8 cellular contexts compared by ENCODE assay signal in the genomic region with DNA sequence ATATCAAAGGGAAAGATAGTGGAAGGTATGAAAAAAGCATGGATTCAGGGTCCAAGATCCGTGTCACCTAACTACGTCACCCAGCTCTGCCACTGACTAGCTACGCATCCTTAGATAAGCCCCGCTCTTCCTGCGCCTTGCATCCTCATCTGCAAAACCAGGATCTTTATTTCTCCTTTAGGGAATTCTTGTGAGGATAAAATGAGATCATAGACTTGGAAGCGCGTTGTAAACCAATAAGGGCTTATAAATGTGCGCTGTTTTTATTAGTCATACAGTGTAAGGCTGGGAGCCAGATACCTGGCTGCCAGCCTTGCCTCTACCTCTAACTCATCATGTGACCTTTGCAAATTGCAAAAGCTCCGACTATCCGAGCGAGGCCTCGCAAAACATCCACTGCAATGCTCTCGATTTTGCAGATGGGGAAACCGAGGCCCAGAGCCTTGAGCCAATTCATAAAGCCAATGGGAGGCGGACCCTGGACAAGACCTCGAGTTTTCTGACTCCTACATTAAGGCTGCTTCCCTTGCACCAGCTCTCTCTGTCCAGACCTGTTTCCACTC. TPM values are rescaled to one million over a fixed set of nuclear protein-coding genes. Genes with fewer than 3 reads are reported as not detected.
A peak's percentile ranks its signal among the peaks of the same experiment; 100 is the strongest.
DNase-seq lines count a peak whose midpoint lies in the region; ATAC-seq, FAIRE-seq and TF ChIP-seq lines count a peak whose summit lies in the region.

No MANE protein-coding gene starts in this region.

- H3K27me3 ChIP-seq in OCI-LY3 (ENCODE audit: low read depth, low read length) (peaks cover 4% of the 10 kb centered on the region; the same call in 1 of the 2 replicates), bronchial epithelial cell (ENCODE audit: control insufficient read depth, insufficient read depth, low read length) (no peaks in the 10 kb centered on the region), lower lobe of right lung (ENCODE audit: low read depth) (no peaks in the 10 kb centered on the region), tibial artery (no peaks in the 10 kb centered on the region)

- TF ChIP-seq CTCF in OCI-LY3 (IDR thresholded peaks at IDR 0.05; ENCODE audit: low read depth, low read length) (no peak), bronchial epithelial cell (IDR thresholded peaks at IDR 0.05; ENCODE audit: insufficient read depth, low read length, severe bottlenecking) (no peak), lower lobe of right lung (IDR thresholded peaks at IDR 0.05) (no peak), tibial artery (IDR thresholded peaks at IDR 0.05) (no peak)

- intact Hi-C loops in lower lobe of right lung (cut with DNase I) (no loop called here), tibial artery (cut with DNase I; ENCODE audit: low total_unique reads) (no loop called here)

- H4K20me1 ChIP-seq in OCI-LY3 (ENCODE audit: insufficient read depth, low read length), result peaks cover 34% of the 10 kb centered on the region

- no peak for TF ChIP-seq POLR2A in GM18505 (IDR thresholded peaks at IDR 0.05; ENCODE audit: borderline replicate concordance, extremely low read depth, insufficient read depth, insufficient read length)

- DNase-seq in NCI-H1417 (lab: John Stamatoyannopoulos, UW) (peak in 2 of 3 experiments; percentile 66 to 74), NCI-H1417 treated with DMSO at 0.1 percent for 48 hours (lab: John Stamatoyannopoulos, UW) (no peak), bronchial epithelial cell (ENCODE audit: low read depth) (peak; percentile 88), lower lobe of right lung (no peak), tibial artery (no peak)

- no peak overlapping the region for H2AFZ ChIP-seq in OCI-LY3 (ENCODE audit: low read depth, low read length)

- H3K4me3 ChIP-seq in OCI-LY3 (ENCODE audit: low read length) (peak overlapping the region; percentile 89), bronchial epithelial cell (ENCODE audit: low read depth, low read length) (peak overlapping the region; percentile 82), lower lobe of right lung (peak overlapping the region; percentile 96), tibial artery (peak overlapping the region; percentile 85 to 95)

- ATAC-seq in lower lobe of right lung (peak in 1 of 2 donors; percentile 18), HG02884 (IDR thresholded peaks at IDR 0.05; ENCODE audit: unreplicated experiment) (no peak), GM18505 (IDR thresholded peaks at IDR 0.05; ENCODE audit: unreplicated experiment) (no peak)

- H3K27ac ChIP-seq in OCI-LY3 (ENCODE audit: low read length), result peak overlapping the region; percentile 89
- H3K27ac ChIP-seq in lower lobe of right lung, result peak overlapping the region; percentile 91
- H3K27ac ChIP-seq in tibial artery, result peak overlapping the region; percentile 94 to 95

- H3K9ac ChIP-seq in OCI-LY3 (ENCODE audit: low read length), result peak overlapping the region; percentile 87

- no peak for FAIRE-seq in bronchial epithelial cell (lab: Jason Lieb, UNC)

- H3K79me2 ChIP-seq in OCI-LY3 (ENCODE audit: low read length), result peaks cover 44% of the 10 kb centered on the region

- peak overlapping the region; percentile 82 for H3K4me2 ChIP-seq in OCI-LY3 (ENCODE audit: low read length)

- H3K36me3 ChIP-seq in OCI-LY3 (replicated peaks; ENCODE audit: low read depth, low read length), result peaks cover 54% of the 10 kb centered on the region
- H3K36me3 ChIP-seq in bronchial epithelial cell (ENCODE audit: control insufficient read depth, insufficient read depth, low read length), result peaks cover 29% of the 10 kb centered on the region
- peaks cover 35% of the 10 kb centered on the region for H3K36me3 ChIP-seq in lower lobe of right lung
- peaks cover 23 to 32% (median 30%) of the 10 kb centered on the region in 3 donors for H3K36me3 ChIP-seq in tibial artery

- H3K9me3 ChIP-seq in OCI-LY3 (ENCODE audit: insufficient read depth, low read length) (peaks cover 10% of the 10 kb centered on the region), lower lobe of right lung (no peaks in the 10 kb centered on the region), tibial artery (no peaks in the 10 kb centered on the region)

- H3K4me1 ChIP-seq in OCI-LY3 (ENCODE audit: low read length) (peaks cover 46% of the 10 kb centered on the region), lower lobe of right lung (peaks cover 30% of the 10 kb centered on the region), tibial artery (peaks cover 0 to 27% (median 18%) of the 10 kb centered on the region in 4 donors)

RNA-seq across cellular contexts. Expression of gene PRPF19, which starts 0.8 kb away (rescaled TPM):
- total RNA-seq in bronchial epithelial cell (30.2 and 36.1 TPM in 2 replicates), lower lobe of right lung (58.1 TPM)

RNA-seq across cellular contexts. Expression of gene TMEM109, which starts 8.3 kb away (rescaled TPM):
- total RNA-seq in bronchial epithelial cell (7.6 and 7.7 TPM in 2 replicates), lower lobe of right lung (142 TPM)

RNA-seq across cellular contexts. Expression of gene TMEM132A, which starts 18.6 kb away (rescaled TPM):
- total RNA-seq in bronchial epithelial cell, result 22.6 and 25.2 TPM in 2 replicates
- 13.9 TPM for total RNA-seq in lower lobe of right lung

RNA-seq across cellular contexts. Expression of gene ZP1, which starts 38.3 kb away (rescaled TPM):
- total RNA-seq in bronchial epithelial cell, result not detected in 2 replicates
- not detected for total RNA-seq in lower lobe of right lung

RNA-seq across cellular contexts. Expression of gene SLC15A3, which starts 46.3 kb away (rescaled TPM):
- 0.38 and 1.3 TPM in 2 replicates for total RNA-seq in bronchial epithelial cell
- 199 TPM for total RNA-seq in lower lobe of right lung

Comparison
In these comparisons a context has a peak if more than half of its experiments do, and no peak if none do; other contexts are left out.
1. DNase-seq: peak in NCI-H1417 (2 of 3) and bronchial epithelial cell (single experiment); none in NCI-H1417 treated with DMSO at 0.1 percent for 48 hours (single experiment), lower lobe of right lung (single experiment) and tibial artery (0 of 2).
2. RNA of gene TMEM109, which starts 8.3 kb away (total RNA-seq): 142 TPM in lower lobe of right lung (single experiment); 7.6 to 7.7 TPM in bronchial epithelial cell; every median in the first group is over 10 times any median in the second.
3. Peak in every context shown above with its lines, with median percentiles within 50 percentile points of each other: H3K27ac ChIP-seq and H3K4me3 ChIP-seq.